1 cellular context compared by ENCODE assay signal in the genomic region with DNA sequence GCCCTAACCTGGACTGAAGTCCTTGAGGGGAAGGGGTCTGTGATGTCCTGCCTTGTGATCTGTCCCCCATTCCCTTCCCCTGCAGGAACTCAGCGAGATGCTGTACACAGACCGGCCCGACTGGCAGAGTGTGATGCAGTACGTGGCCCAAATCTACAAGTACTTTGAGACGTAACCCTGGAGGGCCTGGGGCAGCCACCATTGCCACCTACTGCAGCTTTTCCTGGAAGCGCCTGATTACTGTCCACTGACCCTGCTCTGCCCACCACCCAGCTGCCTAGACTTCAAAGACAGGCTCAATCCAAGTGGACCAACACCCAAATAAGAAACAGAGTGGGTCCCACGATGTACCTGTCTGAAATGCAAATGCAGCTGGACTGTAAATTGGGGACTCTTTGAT.
TF ChIP-seq lines count a peak whose summit lies in the region.

No MANE protein-coding gene starts in this region.

TF ChIP-seq in H1, 55 proteins besides CTCF, POLR2A, EP300 and RAD21 (continued from another document):
- TF ChIP-seq, protein P1, sequence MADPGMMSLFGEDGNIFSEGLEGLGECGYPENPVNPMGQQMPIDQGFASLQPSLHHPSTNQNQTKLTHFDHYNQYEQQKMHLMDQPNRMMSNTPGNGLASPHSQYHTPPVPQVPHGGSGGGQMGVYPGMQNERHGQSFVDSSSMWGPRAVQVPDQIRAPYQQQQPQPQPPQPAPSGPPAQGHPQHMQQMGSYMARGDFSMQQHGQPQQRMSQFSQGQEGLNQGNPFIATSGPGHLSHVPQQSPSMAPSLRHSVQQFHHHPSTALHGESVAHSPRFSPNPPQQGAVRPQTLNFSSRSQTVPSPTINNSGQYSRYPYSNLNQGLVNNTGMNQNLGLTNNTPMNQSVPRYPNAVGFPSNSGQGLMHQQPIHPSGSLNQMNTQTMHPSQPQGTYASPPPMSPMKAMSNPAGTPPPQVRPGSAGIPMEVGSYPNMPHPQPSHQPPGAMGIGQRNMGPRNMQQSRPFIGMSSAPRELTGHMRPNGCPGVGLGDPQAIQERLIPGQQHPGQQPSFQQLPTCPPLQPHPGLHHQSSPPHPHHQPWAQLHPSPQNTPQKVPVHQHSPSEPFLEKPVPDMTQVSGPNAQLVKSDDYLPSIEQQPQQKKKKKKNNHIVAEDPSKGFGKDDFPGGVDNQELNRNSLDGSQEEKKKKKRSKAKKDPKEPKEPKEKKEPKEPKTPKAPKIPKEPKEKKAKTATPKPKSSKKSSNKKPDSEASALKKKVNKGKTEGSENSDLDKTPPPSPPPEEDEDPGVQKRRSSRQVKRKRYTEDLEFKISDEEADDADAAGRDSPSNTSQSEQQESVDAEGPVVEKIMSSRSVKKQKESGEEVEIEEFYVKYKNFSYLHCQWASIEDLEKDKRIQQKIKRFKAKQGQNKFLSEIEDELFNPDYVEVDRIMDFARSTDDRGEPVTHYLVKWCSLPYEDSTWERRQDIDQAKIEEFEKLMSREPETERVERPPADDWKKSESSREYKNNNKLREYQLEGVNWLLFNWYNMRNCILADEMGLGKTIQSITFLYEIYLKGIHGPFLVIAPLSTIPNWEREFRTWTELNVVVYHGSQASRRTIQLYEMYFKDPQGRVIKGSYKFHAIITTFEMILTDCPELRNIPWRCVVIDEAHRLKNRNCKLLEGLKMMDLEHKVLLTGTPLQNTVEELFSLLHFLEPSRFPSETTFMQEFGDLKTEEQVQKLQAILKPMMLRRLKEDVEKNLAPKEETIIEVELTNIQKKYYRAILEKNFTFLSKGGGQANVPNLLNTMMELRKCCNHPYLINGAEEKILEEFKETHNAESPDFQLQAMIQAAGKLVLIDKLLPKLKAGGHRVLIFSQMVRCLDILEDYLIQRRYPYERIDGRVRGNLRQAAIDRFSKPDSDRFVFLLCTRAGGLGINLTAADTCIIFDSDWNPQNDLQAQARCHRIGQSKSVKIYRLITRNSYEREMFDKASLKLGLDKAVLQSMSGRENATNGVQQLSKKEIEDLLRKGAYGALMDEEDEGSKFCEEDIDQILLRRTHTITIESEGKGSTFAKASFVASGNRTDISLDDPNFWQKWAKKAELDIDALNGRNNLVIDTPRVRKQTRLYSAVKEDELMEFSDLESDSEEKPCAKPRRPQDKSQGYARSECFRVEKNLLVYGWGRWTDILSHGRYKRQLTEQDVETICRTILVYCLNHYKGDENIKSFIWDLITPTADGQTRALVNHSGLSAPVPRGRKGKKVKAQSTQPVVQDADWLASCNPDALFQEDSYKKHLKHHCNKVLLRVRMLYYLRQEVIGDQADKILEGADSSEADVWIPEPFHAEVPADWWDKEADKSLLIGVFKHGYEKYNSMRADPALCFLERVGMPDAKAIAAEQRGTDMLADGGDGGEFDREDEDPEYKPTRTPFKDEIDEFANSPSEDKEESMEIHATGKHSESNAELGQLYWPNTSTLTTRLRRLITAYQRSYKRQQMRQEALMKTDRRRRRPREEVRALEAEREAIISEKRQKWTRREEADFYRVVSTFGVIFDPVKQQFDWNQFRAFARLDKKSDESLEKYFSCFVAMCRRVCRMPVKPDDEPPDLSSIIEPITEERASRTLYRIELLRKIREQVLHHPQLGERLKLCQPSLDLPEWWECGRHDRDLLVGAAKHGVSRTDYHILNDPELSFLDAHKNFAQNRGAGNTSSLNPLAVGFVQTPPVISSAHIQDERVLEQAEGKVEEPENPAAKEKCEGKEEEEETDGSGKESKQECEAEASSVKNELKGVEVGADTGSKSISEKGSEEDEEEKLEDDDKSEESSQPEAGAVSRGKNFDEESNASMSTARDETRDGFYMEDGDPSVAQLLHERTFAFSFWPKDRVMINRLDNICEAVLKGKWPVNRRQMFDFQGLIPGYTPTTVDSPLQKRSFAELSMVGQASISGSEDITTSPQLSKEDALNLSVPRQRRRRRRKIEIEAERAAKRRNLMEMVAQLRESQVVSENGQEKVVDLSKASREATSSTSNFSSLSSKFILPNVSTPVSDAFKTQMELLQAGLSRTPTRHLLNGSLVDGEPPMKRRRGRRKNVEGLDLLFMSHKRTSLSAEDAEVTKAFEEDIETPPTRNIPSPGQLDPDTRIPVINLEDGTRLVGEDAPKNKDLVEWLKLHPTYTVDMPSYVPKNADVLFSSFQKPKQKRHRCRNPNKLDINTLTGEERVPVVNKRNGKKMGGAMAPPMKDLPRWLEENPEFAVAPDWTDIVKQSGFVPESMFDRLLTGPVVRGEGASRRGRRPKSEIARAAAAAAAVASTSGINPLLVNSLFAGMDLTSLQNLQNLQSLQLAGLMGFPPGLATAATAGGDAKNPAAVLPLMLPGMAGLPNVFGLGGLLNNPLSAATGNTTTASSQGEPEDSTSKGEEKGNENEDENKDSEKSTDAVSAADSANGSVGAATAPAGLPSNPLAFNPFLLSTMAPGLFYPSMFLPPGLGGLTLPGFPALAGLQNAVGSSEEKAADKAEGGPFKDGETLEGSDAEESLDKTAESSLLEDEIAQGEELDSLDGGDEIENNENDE (IDR thresholded peaks at IDR 0.05; ENCODE audit: insufficient replicate concordance, low read length), result no peak
- TF ChIP-seq, protein P2, sequence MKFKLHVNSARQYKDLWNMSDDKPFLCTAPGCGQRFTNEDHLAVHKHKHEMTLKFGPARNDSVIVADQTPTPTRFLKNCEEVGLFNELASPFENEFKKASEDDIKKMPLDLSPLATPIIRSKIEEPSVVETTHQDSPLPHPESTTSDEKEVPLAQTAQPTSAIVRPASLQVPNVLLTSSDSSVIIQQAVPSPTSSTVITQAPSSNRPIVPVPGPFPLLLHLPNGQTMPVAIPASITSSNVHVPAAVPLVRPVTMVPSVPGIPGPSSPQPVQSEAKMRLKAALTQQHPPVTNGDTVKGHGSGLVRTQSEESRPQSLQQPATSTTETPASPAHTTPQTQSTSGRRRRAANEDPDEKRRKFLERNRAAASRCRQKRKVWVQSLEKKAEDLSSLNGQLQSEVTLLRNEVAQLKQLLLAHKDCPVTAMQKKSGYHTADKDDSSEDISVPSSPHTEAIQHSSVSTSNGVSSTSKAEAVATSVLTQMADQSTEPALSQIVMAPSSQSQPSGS (IDR thresholded peaks at IDR 0.05; ENCODE audit: low read length), result no peak
- TF ChIP-seq CHD1 (IDR thresholded peaks at IDR 0.05; ENCODE audit: low read depth, low read length) (no peak), NANOG (IDR thresholded peaks at IDR 0.05; ENCODE audit: insufficient read depth, low read depth, low read length, poor library complexity, severe bottlenecking) (no peak), SIRT6 (IDR thresholded peaks at IDR 0.05; ENCODE audit: low read length) (no peak), CEBPB (IDR thresholded peaks at IDR 0.05; ENCODE audit: low read depth, low read length) (no peak), EGR1 (IDR thresholded peaks at IDR 0.05; ENCODE audit: borderline replicate concordance, low read depth, low read length) (no peak), RXRA (IDR thresholded peaks at IDR 0.05; ENCODE audit: insufficient read depth, low read depth, low read length) (no peak), JUN (IDR thresholded peaks at IDR 0.05; ENCODE audit: low read depth, low read length) (no peak), SIN3A (conservative IDR thresholded peaks at IDR 0.05 in 1 of 2, IDR thresholded peaks at IDR 0.05 in 1 of 2; ENCODE audit: low read depth in 1 of 2, low read length in 2 of 2) (no peak), BRCA1 (IDR thresholded peaks at IDR 0.05; ENCODE audit: low read depth, low read length) (no peak), MAFK (IDR thresholded peaks at IDR 0.05; ENCODE audit: low read depth, low read length) (no peak), EZH2 (IDR thresholded peaks at IDR 0.05; ENCODE audit: low read depth, low read length, severe bottlenecking) (no peak), CBX5 (IDR thresholded peaks at IDR 0.05; ENCODE audit: low read depth, low read length) (no peak), CBX8 (IDR thresholded peaks at IDR 0.05; ENCODE audit: borderline replicate concordance, low read depth, low read length) (no peak), SP1 (IDR thresholded peaks at IDR 0.05; ENCODE audit: low read depth, low read length) (no peak)
- TF ChIP-seq, protein P3, sequence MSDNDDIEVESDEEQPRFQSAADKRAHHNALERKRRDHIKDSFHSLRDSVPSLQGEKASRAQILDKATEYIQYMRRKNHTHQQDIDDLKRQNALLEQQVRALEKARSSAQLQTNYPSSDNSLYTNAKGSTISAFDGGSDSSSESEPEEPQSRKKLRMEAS (IDR thresholded peaks at IDR 0.05), result no peak
TF ChIP-seq in H1: peak in this region for 0.
